8 cellular contexts compared by ENCODE assay signal in the genomic region with DNA sequence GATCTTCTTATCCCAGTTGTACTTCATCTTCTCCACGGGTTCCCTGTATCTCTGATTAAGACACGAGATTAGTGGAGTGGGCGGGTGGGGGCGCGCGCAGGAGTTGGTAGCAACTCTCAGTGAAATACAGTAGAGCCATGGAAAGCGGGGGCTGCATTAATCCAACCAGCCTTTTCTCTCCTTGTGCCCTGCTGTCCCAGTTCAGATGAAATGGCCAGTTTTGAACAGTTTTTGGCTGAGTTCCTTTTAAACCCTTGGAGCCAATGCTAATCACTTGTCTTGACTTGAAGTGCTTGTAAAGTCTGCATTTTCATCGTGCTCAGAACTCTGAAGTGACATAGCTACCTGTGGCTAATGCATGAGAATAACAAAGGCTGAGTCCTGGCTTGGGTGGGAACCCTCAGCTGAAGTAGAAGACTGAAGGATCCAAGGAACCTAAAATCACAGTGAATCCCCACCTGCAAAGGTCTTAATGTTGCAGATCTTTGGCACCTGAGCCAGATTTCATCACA. TPM values are rescaled to one million over a fixed set of nuclear protein-coding genes. Genes with fewer than 3 reads are reported as not detected.
A peak's percentile ranks its signal among the peaks of the same experiment; 100 is the strongest.
DNase-seq lines count a peak whose midpoint lies in the region; ATAC-seq, FAIRE-seq and TF ChIP-seq lines count a peak whose summit lies in the region.

No MANE protein-coding gene starts in this region.

- TF ChIP-seq CTCF in A549 (IDR thresholded peaks at IDR 0.05) (no peak), foreskin keratinocyte (conservative IDR thresholded peaks at IDR 0.05) (no peak), retinal pigment epithelial cell (conservative IDR thresholded peaks at IDR 0.05; ENCODE audit: low read depth, low read length) (no peak)

- POLR2A ChIA-PET in A549 (lab: Yijun Ruan, JAX): interaction anchor here (1.0 kb wide), 1 partner anchor 63 kb away, joined by 3 read pairs; no protein-coding TSS in a partner anchor

- ATAC-seq in A549: peak in 1 of 2 experiments; percentile 3; a peak in 2 of 6 replicates
- peak; percentile 5 for ATAC-seq in foreskin keratinocyte
- no peak for ATAC-seq in GM21786 (IDR thresholded peaks at IDR 0.05; ENCODE audit: unreplicated experiment)
- no peak for ATAC-seq in HG02798 (IDR thresholded peaks at IDR 0.05; ENCODE audit: poor library complexity, unreplicated experiment)

- H3K4me3 ChIP-seq in A549: peak overlapping the region; percentile 80
- peak overlapping the region; percentile 73 for H3K4me3 ChIP-seq in retinal pigment epithelial cell (ENCODE audit: low read length)

- no peak for TF ChIP-seq POLR2A in A549 (IDR thresholded peaks at IDR 0.05; ENCODE audit: low read length)

- no peaks in the 10 kb centered on the region for H3K9me3 ChIP-seq in A549

- CTCF ChIA-PET in A549 (lab: Yijun Ruan, JAX): interaction anchor here (0.7 to 2.0 kb wide), 3 partner anchors 43 to 87 kb away, joined by 3 to 4 read pairs (median 3); no protein-coding TSS in a partner anchor

- H3K27ac ChIP-seq in A549: peak overlapping the region; percentile 96
- H3K27ac ChIP-seq in foreskin keratinocyte: peak overlapping the region; percentile 77

- no peak for DNase-seq in A549 (ENCODE audit: low read depth in 1 of 2, low spot score in 1 of 2)
- no peak for DNase-seq in GM19239 (ENCODE audit: insufficient read length, low spot score)
- peak; percentile 51 to 59 for DNase-seq in activated CD4-positive, alpha-beta T cell treated with anti-CD3 and anti-CD28 coated beads, Interleukin-2, amount 50 U/mL, for 4 hours
- DNase-seq in foreskin keratinocyte: peak; percentile 48 to 64
- DNase-seq in retinal pigment epithelial cell (ENCODE audit: low read depth): no peak
- DNase-seq in AML-193 (lab: John Stamatoyannopoulos, UW): no peak

- no peak for TF ChIP-seq EP300 in A549 (IDR thresholded peaks at IDR 0.05)

- no peak for TF ChIP-seq RAD21 in A549 (conservative IDR thresholded peaks at IDR 0.05 in 1 of 2, IDR thresholded peaks at IDR 0.05 in 1 of 2)

- 7% methylated on average over 8 of the region's 8 CpGs for WGBS in A549 (ENCODE audit: missing lambda C conversion rate)

- no peak for FAIRE-seq in A549 (lab: Jason Lieb, UNC)
- peak; percentile 63 for FAIRE-seq in GM19239 (lab: Jason Lieb, UNC)

- H3K4me2 ChIP-seq in A549: peak overlapping the region; percentile 90

- H3K4me1 ChIP-seq in A549 (peaks cover 76% of the 10 kb centered on the region), foreskin keratinocyte (peaks cover 25% of the 10 kb centered on the region)

- H3K27me3 ChIP-seq in foreskin keratinocyte: no peaks in the 10 kb centered on the region

TF ChIP-seq in A549, 52 proteins besides CTCF, POLR2A, EP300 and RAD21:
- TF ChIP-seq, protein P1, sequence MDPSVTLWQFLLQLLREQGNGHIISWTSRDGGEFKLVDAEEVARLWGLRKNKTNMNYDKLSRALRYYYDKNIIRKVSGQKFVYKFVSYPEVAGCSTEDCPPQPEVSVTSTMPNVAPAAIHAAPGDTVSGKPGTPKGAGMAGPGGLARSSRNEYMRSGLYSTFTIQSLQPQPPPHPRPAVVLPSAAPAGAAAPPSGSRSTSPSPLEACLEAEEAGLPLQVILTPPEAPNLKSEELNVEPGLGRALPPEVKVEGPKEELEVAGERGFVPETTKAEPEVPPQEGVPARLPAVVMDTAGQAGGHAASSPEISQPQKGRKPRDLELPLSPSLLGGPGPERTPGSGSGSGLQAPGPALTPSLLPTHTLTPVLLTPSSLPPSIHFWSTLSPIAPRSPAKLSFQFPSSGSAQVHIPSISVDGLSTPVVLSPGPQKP (IDR thresholded peaks at IDR 0.05; ENCODE audit: low read depth, low read length): no peak
- TF ChIP-seq ZFP36 (IDR thresholded peaks at IDR 0.05; ENCODE audit: borderline replicate concordance, partially characterized antibody): no peak
- TF ChIP-seq JUN (IDR thresholded peaks at IDR 0.05): no peak
- no peak for TF ChIP-seq FOSB (CRISPR knock-in tag; IDR thresholded peaks at IDR 0.05)
- TF ChIP-seq POLR2AphosphoS2 (conservative IDR thresholded peaks at IDR 0.05; ENCODE audit: low read length): no peak
- TF ChIP-seq, protein P2, sequence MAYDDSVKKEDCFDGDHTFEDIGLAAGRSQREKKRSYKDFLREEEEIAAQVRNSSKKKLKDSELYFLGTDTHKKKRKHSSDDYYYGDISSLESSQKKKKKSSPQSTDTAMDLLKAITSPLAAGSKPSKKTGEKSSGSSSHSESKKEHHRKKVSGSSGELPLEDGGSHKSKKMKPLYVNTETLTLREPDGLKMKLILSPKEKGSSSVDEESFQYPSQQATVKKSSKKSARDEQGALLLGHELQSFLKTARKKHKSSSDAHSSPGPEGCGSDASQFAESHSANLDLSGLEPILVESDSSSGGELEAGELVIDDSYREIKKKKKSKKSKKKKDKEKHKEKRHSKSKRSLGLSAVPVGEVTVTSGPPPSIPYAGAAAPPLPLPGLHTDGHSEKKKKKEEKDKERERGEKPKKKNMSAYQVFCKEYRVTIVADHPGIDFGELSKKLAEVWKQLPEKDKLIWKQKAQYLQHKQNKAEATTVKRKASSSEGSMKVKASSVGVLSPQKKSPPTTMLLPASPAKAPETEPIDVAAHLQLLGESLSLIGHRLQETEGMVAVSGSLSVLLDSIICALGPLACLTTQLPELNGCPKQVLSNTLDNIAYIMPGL (CRISPR knock-in tag; IDR thresholded peaks at IDR 0.05; ENCODE audit: borderline replicate concordance): no peak
- no peak for TF ChIP-seq PBX3 (IDR thresholded peaks at IDR 0.05)
- TF ChIP-seq HES2 (IDR thresholded peaks at IDR 0.05): no peak
- TF ChIP-seq ZNF302 (CRISPR knock-in tag; IDR thresholded peaks at IDR 0.05): no peak
- TF ChIP-seq HOXB5 (CRISPR knock-in tag; IDR thresholded peaks at IDR 0.05): no peak
- TF ChIP-seq CHD2 (IDR thresholded peaks at IDR 0.05; ENCODE audit: low read length, partially characterized antibody): no peak
- TF ChIP-seq NPAS2 (CRISPR knock-in tag; IDR thresholded peaks at IDR 0.05; ENCODE audit: borderline replicate concordance): no peak
- TF ChIP-seq, protein P3, sequence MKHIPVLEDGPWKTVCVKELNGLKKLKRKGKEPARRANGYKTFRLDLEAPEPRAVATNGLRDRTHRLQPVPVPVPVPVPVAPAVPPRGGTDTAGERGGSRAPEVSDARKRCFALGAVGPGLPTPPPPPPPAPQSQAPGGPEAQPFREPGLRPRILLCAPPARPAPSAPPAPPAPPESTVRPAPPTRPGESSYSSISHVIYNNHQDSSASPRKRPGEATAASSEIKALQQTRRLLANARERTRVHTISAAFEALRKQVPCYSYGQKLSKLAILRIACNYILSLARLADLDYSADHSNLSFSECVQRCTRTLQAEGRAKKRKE (CRISPR knock-in tag; IDR thresholded peaks at IDR 0.05; ENCODE audit: low read depth): no peak
- TF ChIP-seq MAFK (IDR thresholded peaks at IDR 0.05; ENCODE audit: partially characterized antibody): no peak

RNA-seq across cellular contexts. Expression of gene TMEM123, which starts 0.8 kb away (rescaled TPM):
- polyA plus RNA-seq in A549 (2011; rRNA removed) (432 and 458 TPM in 2 replicates), A549 (2017; fragmentation: RNase III; extraction: RNeasy Plus Mini Kit Qiagen cat#74134 plus additional on column Dnase treatment) (197 to 215 TPM (median 199 TPM) in 3 replicates), foreskin keratinocyte (54.6 and 70.6 TPM in 2 replicates)
- 66.4 and 75.8 TPM in 2 replicates for polyA plus RNA-seq in A549 (2012; cell fraction: cytosol; rRNA removed)
- 17.6 and 18.7 TPM in 2 replicates for polyA plus RNA-seq in A549 (2012; cell fraction: nucleus; rRNA removed)
- 159 and 220 TPM in 2 replicates for polyA minus RNA-seq in A549 (2011; rRNA and poly(A)+ RNA removed)
- 213 and 269 TPM in 2 replicates for total RNA-seq in foreskin keratinocyte

Comparison
In these comparisons a context has a peak if more than half of its experiments do, and no peak if none do; other contexts are left out.
1. DNase-seq: peak in activated CD4-positive, alpha-beta T cell treated with anti-CD3 and anti-CD28 coated beads, Interleukin-2, amount 50 U/mL, for 4 hours (2 of 2) and foreskin keratinocyte (2 of 2); none in A549 (0 of 2), GM19239 (single experiment), retinal pigment epithelial cell (single experiment) and AML-193 (0 of 2).